In the genomic region with DNA sequence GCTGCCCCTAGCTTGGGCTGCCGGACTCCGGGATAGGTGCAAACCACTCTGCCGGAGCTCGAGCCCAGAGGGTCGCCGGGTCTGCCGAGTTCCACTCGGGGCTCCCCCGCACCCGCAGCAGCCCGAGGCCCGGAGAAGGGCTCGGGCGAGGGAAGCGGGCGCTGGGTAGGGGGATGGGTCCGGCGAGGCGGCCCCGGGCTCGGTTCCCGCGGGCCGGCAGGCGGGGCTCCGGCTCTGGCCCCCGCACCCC, we compare ENCODE assay signal across 8 cellular contexts. TPM values are rescaled to one million over a fixed set of nuclear protein-coding genes. Genes with fewer than 3 reads are reported as not detected.
DNase-seq lines count a peak whose midpoint lies in the region; ATAC-seq and TF ChIP-seq lines count a peak whose summit lies in the region.

No MANE protein-coding gene starts in this region.

- no peaks in the 10 kb centered on the region for H3K36me3 ChIP-seq in iPS-18a (ENCODE audit: control insufficient read depth, low read depth, low read length)

- H3K27ac ChIP-seq in 22Rv1 (peak overlapping the region; percentile 86), iPS-18a (ENCODE audit: low read length) (peak overlapping the region; percentile 71)

- H3K4me1 ChIP-seq in iPS-18a (ENCODE audit: control insufficient read depth, low read depth, low read length) = peaks cover 10% of the 10 kb centered on the region

- peak; percentile 34 for ATAC-seq in GM18907 (IDR thresholded peaks at IDR 0.05; ENCODE audit: unreplicated experiment)
- ATAC-seq in HG03095 (IDR thresholded peaks at IDR 0.05; ENCODE audit: unreplicated experiment) = peak; percentile 23
- peak; percentile 41 to 43 for ATAC-seq in activated T-cell treated with anti-CD3 and anti-CD28 coated beads, Interleukin-2, amount 50 U/mL, for 72 hours (replicated peaks in 1 of 2)
- ATAC-seq in stimulated activated naive CD8-positive, alpha-beta T cell treated with anti-CD3 and anti-CD28 coated beads, Interleukin-15, Interleukin-2, amounts not matched to agents 100 U/mL and 50 U/mL, for 24 hours = peak; percentile 33

- H3K9me3 ChIP-seq in iPS-18a (ENCODE audit: control insufficient read depth, low read depth, low read length) = no peaks in the 10 kb centered on the region

- DNase-seq in activated T-cell treated with anti-CD3 and anti-CD28 coated beads, Interleukin-2, amount 50 U/mL, for 72 hours = no peak
- DNase-seq in stimulated activated naive CD8-positive, alpha-beta T cell treated with anti-CD3 and anti-CD28 coated beads, Interleukin-15, Interleukin-2, amounts not matched to agents 100 U/mL and 50 U/mL, for 24 hours = no peak
- no peak for DNase-seq in GM03348 (ENCODE audit: low spot score)
- DNase-seq in DMS153 treated with DMSO at 0.1 percent for 48 hours (lab: John Stamatoyannopoulos, UW; ENCODE audit: unreplicated experiment) = no peak

- H3K9ac ChIP-seq in iPS-18a (ENCODE audit: low read length) = peak overlapping the region; percentile 81

- peak overlapping the region; percentile 91 to 99 for H3K4me3 Mint-ChIP-seq in activated T-cell treated with anti-CD3 and anti-CD28 coated beads, Interleukin-2, amount 50 U/mL, for 72 hours

- no peak overlapping the region for H3K27ac Mint-ChIP-seq in activated T-cell treated with anti-CD3 and anti-CD28 coated beads, Interleukin-2, amount 50 U/mL, for 72 hours

- H3K9me3 Mint-ChIP-seq in activated T-cell treated with anti-CD3 and anti-CD28 coated beads, Interleukin-2, amount 50 U/mL, for 72 hours = no peaks in the 10 kb centered on the region

- no peak for TF ChIP-seq CTCF in 22Rv1 (IDR thresholded peaks at IDR 0.05)

- no peaks in the 10 kb centered on the region for H3K27me3 ChIP-seq in iPS-18a (ENCODE audit: control insufficient read depth, insufficient read depth, low read length)

- peaks cover 5 to 6% of the 10 kb centered on the region in 2 donors for H3K36me3 Mint-ChIP-seq in activated T-cell treated with anti-CD3 and anti-CD28 coated beads, Interleukin-2, amount 50 U/mL, for 72 hours (ENCODE audit: insufficient read depth in 2 of 2)

- H3K4me1 Mint-ChIP-seq in activated T-cell treated with anti-CD3 and anti-CD28 coated beads, Interleukin-2, amount 50 U/mL, for 72 hours (ENCODE audit: low read depth) = peaks cover 50% of the 10 kb centered on the region

- H3K27me3 Mint-ChIP-seq in activated T-cell treated with anti-CD3 and anti-CD28 coated beads, Interleukin-2, amount 50 U/mL, for 72 hours (ENCODE audit: low read depth) = peaks cover 14% of the 10 kb centered on the region

- H3K4me3 ChIP-seq in iPS-18a (ENCODE audit: low read length) = peak overlapping the region; percentile 95

RNA-seq across cellular contexts. Expression of a gene that starts 0.5 kb away (rescaled TPM):
- total RNA-seq in activated T-cell treated with anti-CD3 and anti-CD28 coated beads, Interleukin-2, amount 50 U/mL, for 72 hours = 10 to 100 TPM; 34.6 to 47.0 TPM
